In genomic region chr6:117442313-117442712, GRCh38 we compare ENCODE assay signal across 11 cellular contexts. TPM values are rescaled to one million over a fixed set of nuclear protein-coding genes. Genes with fewer than 3 reads are reported as not detected.
DNase-seq lines count a peak whose midpoint lies in the region; ATAC-seq, FAIRE-seq and TF ChIP-seq lines count a peak whose summit lies in the region.
"Not testable (repeated sequence)": the region's sequence is repeated elsewhere in the genome, so short reads cannot be mapped to it uniquely, and the experiment has no call there.
"Had no signal": no experiment of that assay in that cellular context is flagged by ENCODE, and none has a peak within 500 bp of the region (broad histone marks: within the 10 kb centered on the region; RNA-seq: fewer than 3 reads in every experiment).

No MANE protein-coding gene starts in this region.

- H3K9me3 ChIP-seq in IMR-90 (ENCODE audit: control insufficient read depth, insufficient read depth, low read length); astrocyte (ENCODE audit: insufficient read depth, low read depth, low read length); left lung; osteoblast (ENCODE audit: low read depth, low read length); upper lobe of right lung: not testable (repeated sequence)
- H3K9me3 ChIP-seq in RWPE2 (ENCODE audit: severe bottlenecking) = peaks cover 12% of the 10 kb centered on the region

- H3K9me3 Mint-ChIP-seq in astrocyte (ENCODE audit: unreplicated experiment) = not testable (repeated sequence)

- H2AK5ac ChIP-seq in IMR-90 (ENCODE audit: low read depth, low read length) = peak overlapping the region; percentile 43; the same call in 1 of the 2 replicates

- peak overlapping the region in 1 of 2 experiments; percentile 37; a peak in 1 of 4 replicates for H4K8ac ChIP-seq in IMR-90 (ENCODE audit: low read depth in 2 of 2, low read length in 2 of 2)

- intact Hi-C loops in IMR-90 (cut with micrococcal nuclease); left lung (cut with DNase I): not testable (repeated sequence)
- intact Hi-C loops in upper lobe of right lung (cut with DNase I) = loop anchor here (10.0 kb wide), 1 partner anchor 112 kb away; no protein-coding TSS in a partner anchor

- H3K4me2 ChIP-seq in IMR-90 (ENCODE audit: low read depth, low read length) = not testable (repeated sequence)
- H3K4me2 ChIP-seq in astrocyte (ENCODE audit: low read length) = peak overlapping the region; percentile 29
- H3K4me2 ChIP-seq in osteoblast (ENCODE audit: insufficient read depth, low read length) = peak overlapping the region; percentile 49

- H2AK9ac ChIP-seq in IMR-90 (replicated peaks; ENCODE audit: low read depth, low read length, poor library complexity) = not testable (repeated sequence)

- peak overlapping the region; percentile 85 for H2BK5ac ChIP-seq in IMR-90 (ENCODE audit: low read depth, low read length, poor library complexity, severe bottlenecking)

- peaks cover 39% of the 10 kb centered on the region for H3K4me1 ChIP-seq in ACC112 (ENCODE audit: control insufficient read depth, insufficient read depth, low read length, unreplicated experiment)
- not testable (repeated sequence) for H3K4me1 ChIP-seq in IMR-90 (ENCODE audit: control insufficient read depth, insufficient read depth, low read length); left lung; upper lobe of right lung
- H3K4me1 ChIP-seq in RWPE2 (ENCODE audit: insufficient read depth, poor library complexity, severe bottlenecking) = peaks cover 50% of the 10 kb centered on the region
- H3K4me1 ChIP-seq in astrocyte (ENCODE audit: insufficient read depth, low read length) = peaks cover 18% of the 10 kb centered on the region
- H3K4me1 ChIP-seq in osteoblast (ENCODE audit: insufficient read depth, low read length) = peaks cover 48% of the 10 kb centered on the region

- not testable (repeated sequence) for H3K18ac ChIP-seq in IMR-90 (ENCODE audit: low read depth, low read length)

- CTCF ChIA-PET in IMR-90 (lab: Yijun Ruan, JAX) = interaction anchor here (1.1 kb wide), 1 partner anchor 17 kb away, joined by 4 read pairs; no protein-coding TSS in a partner anchor

- ATAC-seq in IMR-90 (ENCODE audit: low read depth); RWPE2 (ENCODE audit: low read depth); left lung; upper lobe of right lung: not testable (repeated sequence)

- TF ChIP-seq POLR2A in IMR-90 (IDR thresholded peaks at IDR 0.05; ENCODE audit: low read depth, low read length) = not testable (repeated sequence)

- not testable (repeated sequence) for H3K23ac ChIP-seq in IMR-90 (ENCODE audit: low read depth, low read length)

- not testable (repeated sequence) for TF ChIP-seq RAD21 in IMR-90 (IDR thresholded peaks at IDR 0.05; ENCODE audit: low read length)

- H3K4me1 Mint-ChIP-seq in astrocyte (ENCODE audit: low read depth, unreplicated experiment) = not testable (repeated sequence)

- H4K91ac ChIP-seq in IMR-90 (ENCODE audit: insufficient read depth, low read depth, low read length) = peak overlapping the region; percentile 14

- H3K14ac ChIP-seq in IMR-90 (replicated peaks; ENCODE audit: low read depth, low read length) = not testable (repeated sequence)

- not testable (repeated sequence) for H3K9ac ChIP-seq in IMR-90 (ENCODE audit: low read depth, low read length)
- H3K9ac ChIP-seq in astrocyte (ENCODE audit: low read length) = peak overlapping the region; percentile 18

- H3K27me3 Mint-ChIP-seq in astrocyte (ENCODE audit: low read depth, unreplicated experiment) = not testable (repeated sequence)

- POLR2A ChIA-PET in IMR-90 (lab: Charles Lee; ENCODE audit: unreplicated experiment) = not testable (repeated sequence)

- H3K36me3 ChIP-seq in ACC112 (ENCODE audit: insufficient read depth, low read length); IMR-90 (ENCODE audit: control insufficient read depth, insufficient read depth, low read length); astrocyte (ENCODE audit: insufficient read depth, low read length); bronchial epithelial cell (ENCODE audit: control insufficient read depth, insufficient read depth, low read length); left lung; osteoblast (ENCODE audit: insufficient read depth, low read length); upper lobe of right lung: not testable (repeated sequence)
- peaks cover 10% of the 10 kb centered on the region for H3K36me3 ChIP-seq in RWPE2 (ENCODE audit: low read depth)

- H2BK20ac ChIP-seq in IMR-90 (ENCODE audit: low read depth, low read length) = not testable (repeated sequence)

- not testable (repeated sequence) for H3K4me3 Mint-ChIP-seq in astrocyte (ENCODE audit: unreplicated experiment)

- WGBS in IMR-90 (ENCODE audit: extremely low coverage in 2 of 2, insufficient read length in 1 of 2), 2 experiments = no CpG with 5 or more reads among the region's 8 CpGs

- not testable (repeated sequence) for H4K5ac ChIP-seq in IMR-90 (ENCODE audit: low read depth, low read length)

- not testable (repeated sequence) for BruUV-seq in IMR-90 (replicated peaks; lab: Mats Ljungman, UMichigan)

- H3K79me2 ChIP-seq in ACC112 (ENCODE audit: control insufficient read depth, insufficient read depth, low read length, unreplicated experiment); astrocyte (ENCODE audit: insufficient read depth, low read length); osteoblast (ENCODE audit: insufficient read depth, low read length): not testable (repeated sequence)

- H3K27ac Mint-ChIP-seq in astrocyte (ENCODE audit: unreplicated experiment) = not testable (repeated sequence)

- H3K27ac ChIP-seq in ACC112 (ENCODE audit: low read depth, low read length) (peak overlapping the region; percentile 95), IMR-90 (ENCODE audit: insufficient read depth, low read length) (peak overlapping the region; percentile 37; the same call in 1 of the 2 replicates), RWPE2 (ENCODE audit: poor library complexity, severe bottlenecking) (peak overlapping the region; percentile 100), astrocyte (ENCODE audit: low read depth, low read length) (peak overlapping the region; percentile 85), left lung (peak overlapping the region; percentile 35 to 39), osteoblast (ENCODE audit: low read depth, low read length) (peak overlapping the region; percentile 67), upper lobe of right lung (peak overlapping the region; percentile 51)

- H3K4ac ChIP-seq in IMR-90 (ENCODE audit: low read depth, low read length) = not testable (repeated sequence)

- dilution Hi-C loops in IMR-90 (cut with HindIII; ENCODE audit: low sequenced_read_pairs, unreplicated experiment) = not testable (repeated sequence)

- not testable (repeated sequence) for H2BK15ac ChIP-seq in IMR-90 (ENCODE audit: low read depth, low read length)

- TF ChIP-seq CTCF in IMR-90 (conservative IDR thresholded peaks at IDR 0.05; ENCODE audit: low read depth, low read length); RWPE2 (IDR thresholded peaks at IDR 0.05; ENCODE audit: poor library complexity, severe bottlenecking); astrocyte (IDR thresholded peaks at IDR 0.05; ENCODE audit: insufficient read depth, low read depth, low read length); bronchial epithelial cell (IDR thresholded peaks at IDR 0.05; ENCODE audit: insufficient read depth, low read length, severe bottlenecking); left lung (IDR thresholded peaks at IDR 0.05); osteoblast (IDR thresholded peaks at IDR 0.05; ENCODE audit: extremely low read depth, low read depth, low read length); upper lobe of right lung (IDR thresholded peaks at IDR 0.05): not testable (repeated sequence)

- not testable (repeated sequence) for H4K20me1 ChIP-seq in IMR-90 (ENCODE audit: insufficient read depth, low read length); astrocyte (ENCODE audit: insufficient read depth, low read length); osteoblast (ENCODE audit: insufficient read depth, low read length)

- H3K4me3 ChIP-seq in ACC112 (ENCODE audit: low read depth, low read length) = 0 out of 2 replicates have a peak overlapping the region, but pooled peaks have one; percentile 17
- H3K4me3 ChIP-seq in IMR-90 (ENCODE audit: insufficient read depth, low read depth, low read length); RWPE2 (ENCODE audit: severe bottlenecking); astrocyte (ENCODE audit: insufficient read depth, low read depth, low read length); bronchial epithelial cell (ENCODE audit: low read depth, low read length); left lung; osteoblast (ENCODE audit: insufficient read depth, low read length); upper lobe of right lung: not testable (repeated sequence)

- not testable (repeated sequence) for H3K9me1 ChIP-seq in IMR-90 (ENCODE audit: insufficient read depth, low read length)

- in situ Hi-C loops in IMR-90 (cut with MboI; ENCODE audit: low sequenced_read_pairs) = not testable (repeated sequence)

- H3K56ac ChIP-seq in IMR-90 (ENCODE audit: extremely low read depth, insufficient read depth, low read length) = not testable (repeated sequence)

- not testable (repeated sequence) for H2AFZ ChIP-seq in ACC112 (ENCODE audit: low read length, unreplicated experiment); IMR-90 (replicated peaks; ENCODE audit: low read length, poor library complexity); astrocyte (ENCODE audit: low read depth, low read length); osteoblast (ENCODE audit: low read length)

- not testable (repeated sequence) for H3K36me3 Mint-ChIP-seq in astrocyte (ENCODE audit: low read depth, unreplicated experiment)

- H3K27me3 ChIP-seq in ACC112 (ENCODE audit: insufficient read depth, low read length); IMR-90 (ENCODE audit: control insufficient read depth, insufficient read depth, low read length); RWPE2 (ENCODE audit: insufficient read depth, poor library complexity, severe bottlenecking); astrocyte (ENCODE audit: insufficient read depth, low read length); bronchial epithelial cell (ENCODE audit: control insufficient read depth, insufficient read depth, low read length); osteoblast (ENCODE audit: insufficient read depth, low read length); upper lobe of right lung: not testable (repeated sequence)
- peaks cover 0 to 17% of the 10 kb centered on the region in 2 donors for H3K27me3 ChIP-seq in left lung

- not testable (repeated sequence) for DNase-seq in IMR-90; RWPE2 (ENCODE audit: low spot score); astrocyte (ENCODE audit: low read depth); left lung; osteoblast (ENCODE audit: insufficient read length, low spot score, missing footprints); upper lobe of right lung
- peak; percentile 31 for DNase-seq in bronchial epithelial cell (ENCODE audit: low read depth)

- FAIRE-seq in astrocyte (lab: Jason Lieb, UNC); bronchial epithelial cell (lab: Jason Lieb, UNC): not testable (repeated sequence)

- H3K79me1 ChIP-seq in IMR-90 (ENCODE audit: low read depth in 1 of 2, low read length in 2 of 2) = not testable (repeated sequence)

- peak overlapping the region; percentile 21 for H2BK120ac ChIP-seq in IMR-90 (ENCODE audit: low read depth, low read length)

RNA-seq across cellular contexts. Expression of gene ROS1, which starts 16.6 kb away (rescaled TPM):
- total RNA-seq in IMR-90 (2012; rRNA removed) = under 0.01 TPM in 2 replicates
- polyA plus RNA-seq in IMR-90 (2012; rRNA removed) = 0.03 TPM in 1 of 2 replicates, not detected in the other
- polyA plus RNA-seq in IMR-90 (2012; cell fraction: cytosol; rRNA removed) = under 0.01 and 0.01 TPM in 2 replicates
- 0.01 and 0.05 TPM in 2 replicates for polyA plus RNA-seq in IMR-90 (2012; cell fraction: nucleus; rRNA removed; ENCODE audit: low replicate concordance)
- total RNA-seq in astrocyte = not detected in 2 replicates
- 0.26 and 0.38 TPM in 2 replicates for total RNA-seq in bronchial epithelial cell
- 100 to 1,000 TPM in 1 of 2 donors, 10 to 100 TPM in 1; 80.2 to 305 TPM for total RNA-seq in left lung
- 0.59 and 1.4 TPM in 2 replicates for total RNA-seq in osteoblast
- 163 TPM for total RNA-seq in upper lobe of right lung
- total RNA-seq: CD4-positive, CD25-positive, alpha-beta regulatory T cell; CD8-positive, alpha-beta memory T cell; HT-29 had no signal
- polyA plus RNA-seq: CD4-positive, CD25-positive, alpha-beta regulatory T cell; CD8-positive, alpha-beta memory T cell had no signal

RNA-seq across cellular contexts. Expression of gene DCBLD1, which starts 40.2 kb away (rescaled TPM):
- 27.8 and 30.0 TPM in 2 replicates for total RNA-seq in IMR-90 (2012; rRNA removed)
- 20.1 and 21.1 TPM in 2 replicates for polyA plus RNA-seq in IMR-90 (2012; rRNA removed)
- 8.5 and 14.8 TPM in 2 replicates for polyA plus RNA-seq in IMR-90 (2012; cell fraction: cytosol; rRNA removed)
- polyA plus RNA-seq in IMR-90 (2012; cell fraction: nucleus; rRNA removed; ENCODE audit: low replicate concordance) = 34.3 and 36.6 TPM in 2 replicates
- 36.8 and 44.9 TPM in 2 replicates for total RNA-seq in astrocyte
- total RNA-seq in bronchial epithelial cell = 39.7 and 64.8 TPM in 2 replicates
- 10 to 100 TPM; 20.8 to 55.8 TPM for total RNA-seq in left lung
- total RNA-seq in osteoblast = 22.1 and 29.7 TPM in 2 replicates
- total RNA-seq in upper lobe of right lung = 19.5 TPM

Comparison
In these comparisons a context has a peak if more than half of its experiments do, and no peak if none do; other contexts are left out.
1. H3K27ac ChIP-seq: peak in every context shown above with its lines; median percentile 100 in RWPE2; 95 in ACC112; 85 in astrocyte; 67 in osteoblast; 51 in upper lobe of right lung; 37 in IMR-90; 37 in left lung.
2. RNA of gene ROS1, which starts 16.6 kb away (total RNA-seq): 80.2 to 305 TPM in left lung and 163 TPM in upper lobe of right lung (single experiment); 0.59 to 1.4 TPM in osteoblast, 0.26 to 0.38 TPM in bronchial epithelial cell, not detected in astrocyte and under 0.01 TPM in IMR-90; every median in the first group is over 10 times any median in the second.